Comparison of ENCODE assay signal across 8 cellular contexts in genomic region chr9:124256517-124257069, GRCh38. TPM values are rescaled to one million over a fixed set of nuclear protein-coding genes. Genes with fewer than 3 reads are reported as not detected.
DNase-seq lines count a peak whose midpoint lies in the region; ATAC-seq lines count a peak whose summit lies in the region.

No MANE protein-coding gene starts in this region.

- peak; percentile 86 for DNase-seq in A172 (ENCODE audit: low spot score)
- peak; percentile 89 for DNase-seq in GM04503 (ENCODE audit: low read depth)
- DNase-seq in SW480 (ENCODE audit: low spot score), result peak; percentile 47
- DNase-seq in glomerular visceral epithelial cell (ENCODE audit: extremely low spot score), result peak; percentile 96
- DNase-seq in NCI-H146 treated with DMSO at 0.1 percent for 48 hours (lab: John Stamatoyannopoulos, UW; ENCODE audit: unreplicated experiment), result no peak
- no peak for DNase-seq in superior temporal gyrus (ENCODE audit: extremely low spot score)

- ATAC-seq in GM18520 (IDR thresholded peaks at IDR 0.05; ENCODE audit: unreplicated experiment) (no peak), HG03457 (IDR thresholded peaks at IDR 0.05; ENCODE audit: unreplicated experiment) (no peak)

RNA-seq across cellular contexts. Expression of gene NEK6, which starts 1.2 kb away (rescaled TPM):
- 33.3 and 35.6 TPM in 2 replicates for total RNA-seq in A172 (2014; rRNA removed; shearing (Covaris generic))

Comparison
In these comparisons a context has a peak if more than half of its experiments do, and no peak if none do; other contexts are left out.
1. DNase-seq: peak in A172 (single experiment), GM04503 (single experiment), SW480 (single experiment) and glomerular visceral epithelial cell (single experiment); none in NCI-H146 treated with DMSO at 0.1 percent for 48 hours (single experiment) and superior temporal gyrus (single experiment).